ENCODE assay signal across 10 cellular contexts in genomic region chr10:77636286-77636966, GRCh38. TPM values are rescaled to one million over a fixed set of nuclear protein-coding genes. Genes with fewer than 3 reads are reported as not detected.
DNase-seq lines count a peak whose midpoint lies in the region; ATAC-seq, FAIRE-seq and TF ChIP-seq lines count a peak whose summit lies in the region.
"Had no signal": no experiment of that assay in that cellular context is flagged by ENCODE, and none has a peak within 500 bp of the region (broad histone marks: within the 10 kb centered on the region; RNA-seq: fewer than 3 reads in every experiment).

No MANE protein-coding gene starts in this region.

- DNase-seq in heart left ventricle (no peak), Right ventricle myocardium inferior (ENCODE audit: missing footprints) (no peak), chondrocyte (ENCODE audit: low spot score) (no peak), mucosa of descending colon (peak in 1 of 3 donors; percentile 47), uterus (no peak), medulla oblongata (ENCODE audit: extremely low spot score) (no peak), RCC 7860 (ENCODE audit: low spot score) (no peak)
- DNase-seq: cerebellar nuclear complex, SHP77 had no signal

- intact Hi-C loops in heart left ventricle (cut with DNase I), result loop anchor here in 1 of 10 donors (5.0 kb wide), 1 partner anchor 139 kb away; no protein-coding TSS in a partner anchor
- intact Hi-C loops in Right ventricle myocardium inferior (cut with DNase I), result no loop called here
- intact Hi-C loops in mucosa of descending colon (cut with DNase I, micrococcal nuclease), result loop anchor here in 1 of 2 donors (5.0 kb wide), 1 partner anchor 239 kb away; no protein-coding TSS in a partner anchor
- intact Hi-C loops in uterus (cut with DNase I; ENCODE audit: low total_unique reads), result loop anchor here (10.0 kb wide), 1 partner anchor 242 kb away; no protein-coding TSS in a partner anchor

- TF ChIP-seq POLR2A in heart left ventricle (IDR thresholded peaks at IDR 0.05), result no peak
- no peak for TF ChIP-seq POLR2A in uterus (IDR thresholded peaks at IDR 0.05)

- peak overlapping the region; percentile 99 for H3K4me3 Mint-ChIP-seq in chondrocyte (ENCODE audit: unreplicated experiment)

- H3K27ac ChIP-seq in heart left ventricle (peak overlapping the region in 1 of 12 donors; percentile 88), uterus (peak overlapping the region; percentile 88 to 93)

- TF ChIP-seq CTCF in heart left ventricle (IDR thresholded peaks at IDR 0.05), result no peak
- peak; percentile 47 for TF ChIP-seq CTCF in chondrocyte (IDR thresholded peaks at IDR 0.05)
- no peak for TF ChIP-seq CTCF in mucosa of descending colon (IDR thresholded peaks at IDR 0.05)
- peak in 2 of 4 experiments; percentile 7 to 17 for TF ChIP-seq CTCF in uterus (IDR thresholded peaks at IDR 0.05)

- H3K9me3 ChIP-seq in heart left ventricle, result no peaks in the 10 kb centered on the region
- no peaks in the 10 kb centered on the region for H3K9me3 ChIP-seq in mucosa of descending colon
- H3K9me3 ChIP-seq in uterus, result no peaks in the 10 kb centered on the region

- H3K4me1 ChIP-seq in heart left ventricle (peaks cover 0 to 20% (median 0%) of the 10 kb centered on the region in 12 donors), mucosa of descending colon (ENCODE audit: low read depth) (peaks cover 4% of the 10 kb centered on the region), uterus (peaks cover 0 to 3% of the 10 kb centered on the region in 2 donors)

- peaks cover 61% of the 10 kb centered on the region for H3K4me1 Mint-ChIP-seq in chondrocyte (ENCODE audit: low read depth)

- H3K27me3 ChIP-seq in heart left ventricle (peaks cover 23 to 87% (median 50%) of the 10 kb centered on the region in 9 donors), uterus (no peaks in the 10 kb centered on the region)

- H3K36me3 ChIP-seq in heart left ventricle (no peaks in the 10 kb centered on the region), mucosa of descending colon (ENCODE audit: low read depth) (no peaks in the 10 kb centered on the region), uterus (no peaks in the 10 kb centered on the region)

- no peaks in the 10 kb centered on the region for H3K9me3 Mint-ChIP-seq in chondrocyte (ENCODE audit: low read depth)

- H3K4me3 ChIP-seq in heart left ventricle (peak overlapping the region; percentile 14 to 63 (median 50)), mucosa of descending colon (peak overlapping the region; percentile 19), uterus (peak overlapping the region; percentile 62 to 65)

- peak overlapping the region; percentile 90 for H3K27ac Mint-ChIP-seq in chondrocyte (ENCODE audit: unreplicated experiment)

- WGBS in heart left ventricle, 4 donors, result 4% methylated on average over 41 of the region's 41 CpGs

- H3K27me3 Mint-ChIP-seq in chondrocyte (ENCODE audit: low read depth), result no peaks in the 10 kb centered on the region

- no peak for ATAC-seq in heart left ventricle
- no peak for ATAC-seq in Right ventricle myocardium inferior
- ATAC-seq in mucosa of descending colon, result no peak
- no peak for ATAC-seq in HG03520 (IDR thresholded peaks at IDR 0.05; ENCODE audit: unreplicated experiment)

- H3K36me3 Mint-ChIP-seq in chondrocyte (ENCODE audit: low read depth), result peaks cover 2% of the 10 kb centered on the region

- FAIRE-seq in RCC 7860 (lab: Jason Lieb, UNC), result no peak

RNA-seq across cellular contexts. Expression of gene KCNMA1, which starts 1.2 kb away (rescaled TPM):
- total RNA-seq in heart left ventricle (1 to 10 TPM in 7 of 9 donors, under 1 TPM in 2; 0.63 to 8.7 (median 2.3) TPM), Right ventricle myocardium inferior (2.2 TPM), chondrocyte (76.1 to 87.6 TPM (median 86.7 TPM) in 3 replicates), mucosa of descending colon (100 to 1,000 TPM in 1 of 3 donors, 10 to 100 TPM in 2; 45.4 to 312 (median 62.4) TPM), uterus (100 to 1,000 TPM in 3 of 4 donors, 10 to 100 TPM in 1; 86.2 to 236 (median 164) TPM)
- under 1 TPM; 0.39 to 0.53 TPM for polyA plus RNA-seq in heart left ventricle
